In the genomic region with DNA sequence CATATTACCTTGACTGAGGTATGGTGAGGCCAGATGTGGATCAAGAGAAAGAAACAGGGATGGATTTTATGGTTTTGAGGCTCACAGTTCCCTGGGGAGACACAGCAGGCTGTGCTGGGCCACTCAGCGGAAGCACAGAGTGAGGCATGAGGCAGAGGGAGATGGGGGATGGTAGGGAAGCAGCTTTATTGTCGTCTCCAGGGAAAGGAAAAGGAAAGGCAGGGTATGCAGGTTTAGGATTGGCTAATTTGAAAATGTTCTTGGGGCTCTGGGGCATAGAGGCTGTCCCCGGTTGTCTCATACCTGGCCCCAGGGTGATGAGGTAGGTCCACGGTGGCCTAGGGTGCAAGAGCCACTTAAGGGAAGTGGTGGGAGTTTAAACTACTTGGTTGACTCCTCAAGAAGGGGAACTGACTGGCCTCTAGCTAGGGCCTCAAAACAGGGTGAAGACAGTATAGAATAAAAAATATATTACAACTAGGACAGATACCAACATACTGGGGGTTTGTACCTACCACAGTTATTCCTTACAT, we compare ENCODE assay signal across 26 cellular contexts.
"Had no signal": no experiment of that assay in that cellular context is flagged by ENCODE, and none has a peak within 500 bp of the region (broad histone marks: within the 10 kb centered on the region; RNA-seq: fewer than 3 reads in every experiment).

No MANE protein-coding gene starts in this region.

- H3K36me3 ChIP-seq: left ventricle myocardium inferior, pancreas, right atrium auricular region, stomach, suprapubic skin, transverse colon, uterus had no signal

- H3K4me3 ChIP-seq: hepatocyte, left ventricle myocardium inferior, pancreas, psoas muscle, right atrium auricular region, stomach, suprapubic skin, transverse colon, uterus had no signal

- DNase-seq: activated CD4-positive, alpha-beta T cell treated with anti-CD3 and anti-CD28 coated beads, Interleukin-2, amount 10 ng/mL, durations not matched to agents 24 days and 14 days; activated CD4-positive, CD25-positive, alpha-beta regulatory T cell; activated effector memory CD4-positive, alpha-beta T cell treated with anti-CD3 and anti-CD28 coated beads, Interleukin-2, amount 50 U/mL, for 16 hours; activated naive CD4-positive, alpha-beta T cell treated with anti-CD3 and anti-CD28 coated beads, Interleukin-2, amount 10 ng/mL, durations not matched to agents 7 days and 5 days; activated T-cell treated with anti-CD3 and anti-CD28 coated beads, Interleukin-2, amount 50 U/mL, for 24 hours; anterior cingulate cortex; effector CD8-positive, alpha-beta T cell; glutamatergic neuron; kidney glomerular epithelial cell; left ventricle myocardium inferior; mammary epithelial cell; midbrain; pancreas; psoas muscle; stimulated activated CD4-positive, alpha-beta T cell treated with anti-CD3 and anti-CD28 coated beads, Interleukin-12 subunit alpha, Interleukin-12 subunit beta, amount 100 ng/mL, for 4 hours; stomach; T1000; transverse colon; uterus had no signal

- H3K9me3 Mint-ChIP-seq: activated T-cell treated with anti-CD3 and anti-CD28 coated beads, Interleukin-2, amount 50 U/mL, for 24 hours; natural killer cell treated with Interleukin-12 subunit alpha and Interleukin-12 subunit beta and Interleukin-15 and Interleukin-18, amount 100 ng/mL, for 72 hours had no signal

- H3K27ac ChIP-seq: hepatocyte, left ventricle myocardium inferior, pancreas, psoas muscle, right atrium auricular region, stomach, suprapubic skin, transverse colon, uterus had no signal

- H3K79me2 ChIP-seq: hepatocyte had no signal

- H3K4me1 Mint-ChIP-seq: activated CD4-positive, alpha-beta T cell treated with anti-CD3 and anti-CD28 coated beads, Interleukin-2, amount 10 ng/mL, durations not matched to agents 24 days and 14 days; activated naive CD4-positive, alpha-beta T cell treated with anti-CD3 and anti-CD28 coated beads, Interleukin-2, amount 10 ng/mL, durations not matched to agents 7 days and 5 days had no signal

- H3K36me3 Mint-ChIP-seq: activated naive CD4-positive, alpha-beta T cell treated with anti-CD3 and anti-CD28 coated beads, Interleukin-2, amount 10 ng/mL, durations not matched to agents 7 days and 5 days; brain; natural killer cell treated with Interleukin-12 subunit alpha and Interleukin-12 subunit beta and Interleukin-15 and Interleukin-18, amount 100 ng/mL, for 72 hours had no signal

- H3K9me3 ChIP-seq: pancreas, psoas muscle, suprapubic skin, uterus had no signal

- ATAC-seq: natural killer cell treated with Interleukin-12 subunit alpha and Interleukin-12 subunit beta and Interleukin-15 and Interleukin-18, amount 100 ng/mL, for 72 hours; pancreas; psoas muscle had no signal

- H3K4me1 ChIP-seq: pancreas, psoas muscle, right atrium auricular region, stomach, suprapubic skin, transverse colon, uterus had no signal

- H3K4me3 Mint-ChIP-seq: activated CD4-positive, alpha-beta T cell treated with anti-CD3 and anti-CD28 coated beads, Interleukin-2, amount 10 ng/mL, durations not matched to agents 24 days and 14 days; activated naive CD4-positive, alpha-beta T cell treated with anti-CD3 and anti-CD28 coated beads, Interleukin-2, amount 10 ng/mL, durations not matched to agents 7 days and 5 days; activated T-cell treated with anti-CD3 and anti-CD28 coated beads, Interleukin-2, amount 50 U/mL, for 24 hours; brain; dendritic cell treated with granulocyte-macrophage colony-stimulating factor and Interleukin-4, amounts not matched to agents 40 ng/mL and 50 ng/mL, for 4 days; natural killer cell treated with Interleukin-12 subunit alpha and Interleukin-12 subunit beta and Interleukin-15 and Interleukin-18, amount 100 ng/mL, for 72 hours; T-helper 1 cell treated with Interleukin-12 subunit alpha and Interleukin-12 subunit beta and Interleukin-4 antibody, amounts not matched to agents 30 μg/mL and 1 μg/mL, for 36 hours had no signal

- H3K27ac Mint-ChIP-seq: activated CD4-positive, alpha-beta T cell treated with anti-CD3 and anti-CD28 coated beads, Interleukin-2, amount 10 ng/mL, durations not matched to agents 24 days and 14 days; activated naive CD4-positive, alpha-beta T cell treated with anti-CD3 and anti-CD28 coated beads, Interleukin-2, amount 10 ng/mL, durations not matched to agents 7 days and 5 days; activated T-cell treated with anti-CD3 and anti-CD28 coated beads, Interleukin-2, amount 50 U/mL, for 24 hours; dendritic cell treated with granulocyte-macrophage colony-stimulating factor and Interleukin-4, amounts not matched to agents 40 ng/mL and 50 ng/mL, for 4 days; natural killer cell treated with Interleukin-12 subunit alpha and Interleukin-12 subunit beta and Interleukin-15 and Interleukin-18, amount 100 ng/mL, for 72 hours; T-helper 1 cell treated with Interleukin-12 subunit alpha and Interleukin-12 subunit beta and Interleukin-4 antibody, amounts not matched to agents 30 μg/mL and 1 μg/mL, for 36 hours had no signal

- H3K4me2 ChIP-seq: hepatocyte had no signal

- H3K27me3 Mint-ChIP-seq: activated CD4-positive, alpha-beta T cell treated with anti-CD3 and anti-CD28 coated beads, Interleukin-2, amount 10 ng/mL, durations not matched to agents 24 days and 14 days; brain; dendritic cell treated with granulocyte-macrophage colony-stimulating factor and Interleukin-4, amounts not matched to agents 40 ng/mL and 50 ng/mL, for 4 days had no signal

- H3K27me3 ChIP-seq: hepatocyte, pancreas, right atrium auricular region, stomach, suprapubic skin, transverse colon, uterus had no signal
